ENCODE assay signal across 1 cellular context in genomic region chr6:158536084-158536890, GRCh38.
TF ChIP-seq lines count a peak whose summit lies in the region.

No MANE protein-coding gene starts in this region.

TF ChIP-seq in HEK293, 187 proteins besides CTCF, POLR2A, EP300 and RAD21 (continued from another document):
- no peak for TF ChIP-seq INSM2 (tag by site-specific recombination; IDR thresholded peaks at IDR 0.05)
- TF ChIP-seq ZNF175 (tag by site-specific recombination; IDR thresholded peaks at IDR 0.05) = no peak
- no peak for TF ChIP-seq ZNF155 (tag by site-specific recombination; IDR thresholded peaks at IDR 0.05)
- TF ChIP-seq ZNF16 (tag by site-specific recombination; IDR thresholded peaks at IDR 0.05; ENCODE audit: low read depth) = no peak
- TF ChIP-seq RBAK (tag by site-specific recombination; IDR thresholded peaks at IDR 0.05) = no peak
- no peak for TF ChIP-seq ZNF426 (tag by site-specific recombination; IDR thresholded peaks at IDR 0.05)
- peak; percentile 45; the same call in 1 of the 2 replicates for TF ChIP-seq ZNF692 (tag by site-specific recombination; IDR thresholded peaks at IDR 0.05)
- TF ChIP-seq ZNF707 (tag by site-specific recombination; IDR thresholded peaks at IDR 0.05) = no peak
- TF ChIP-seq ZBTB44 (tag by site-specific recombination; IDR thresholded peaks at IDR 0.05) = peak; percentile 35; the same call in 1 of the 2 replicates
- no peak for TF ChIP-seq ZNF830 (tag by site-specific recombination; IDR thresholded peaks at IDR 0.05; ENCODE audit: low read depth)
- TF ChIP-seq KLF1 (tag by site-specific recombination; IDR thresholded peaks at IDR 0.05) = peak; percentile 98
- no peak for TF ChIP-seq ZNF140 (tag by site-specific recombination; IDR thresholded peaks at IDR 0.05)
- TF ChIP-seq ZNF623 (tag by site-specific recombination; IDR thresholded peaks at IDR 0.05) = no peak
- no peak for TF ChIP-seq ZNF529 (tag by site-specific recombination; IDR thresholded peaks at IDR 0.05; ENCODE audit: insufficient replicate concordance)
- no peak for TF ChIP-seq ZNF146 (tag by site-specific recombination; IDR thresholded peaks at IDR 0.05)
